In the genomic region with DNA sequence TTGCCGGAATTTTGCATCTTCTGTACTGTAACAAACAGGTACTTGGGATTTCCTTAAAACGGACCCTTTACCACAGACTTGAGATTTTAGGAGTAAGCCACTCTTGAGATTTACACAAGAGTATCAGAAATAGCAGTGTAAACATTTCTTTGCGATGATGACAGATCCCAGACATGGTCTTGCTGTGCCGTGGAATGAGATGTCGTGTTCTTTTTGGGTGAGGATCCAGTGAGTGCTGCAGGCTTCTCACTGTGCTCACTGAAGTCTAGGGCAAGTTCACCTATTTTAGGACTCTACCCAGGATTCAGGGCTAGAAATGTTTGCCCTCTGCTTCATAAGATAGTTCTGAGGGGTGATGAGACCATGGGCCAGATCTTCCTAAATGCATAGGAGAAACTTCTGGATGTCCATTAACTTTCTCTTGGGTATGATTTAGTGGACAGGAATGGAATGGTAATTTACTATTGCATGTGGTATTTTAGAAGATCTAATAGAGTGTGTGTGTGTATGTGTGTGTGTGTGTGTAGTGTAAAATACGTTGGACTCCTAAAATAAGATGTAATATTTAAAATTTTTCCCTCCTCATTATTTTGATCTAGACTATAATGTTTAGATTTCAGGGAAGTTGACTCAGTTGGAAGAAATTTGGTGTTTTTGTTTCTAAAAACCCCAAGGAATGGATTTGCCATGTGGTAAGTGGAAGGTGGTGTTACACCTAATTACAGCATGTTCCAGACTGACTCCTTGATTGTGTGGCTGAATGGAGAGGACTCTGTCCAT, we compare ENCODE assay signal across 21 cellular contexts. TPM values are rescaled to one million over a fixed set of nuclear protein-coding genes. Genes with fewer than 3 reads are reported as not detected.
A peak's percentile ranks its signal among the peaks of the same experiment; 100 is the strongest.
DNase-seq lines count a peak whose midpoint lies in the region; ATAC-seq and TF ChIP-seq lines count a peak whose summit lies in the region.
"Had no signal": no experiment of that assay in that cellular context is flagged by ENCODE, and none has a peak within 500 bp of the region (broad histone marks: within the 10 kb centered on the region; RNA-seq: fewer than 3 reads in every experiment).

No MANE protein-coding gene starts in this region.

- no peaks in the 10 kb centered on the region; the same call in 1 of the 2 replicates for H3K27me3 Mint-ChIP-seq in HFFc6 (ENCODE audit: insufficient read depth)
- H3K27me3 Mint-ChIP-seq in chondrocyte (ENCODE audit: low read depth), result no peaks in the 10 kb centered on the region
- H3K27me3 Mint-ChIP-seq: activated B cell treated with CpG ODN at 0.5 μM for 24 hours, IgD-negative memory B cell, type B pancreatic cell had no signal

- WGBS in aorta, 2 donors, result 4 to 6% methylated on average over 6 of the region's 6 CpGs

- H3K27ac ChIP-seq in lower lobe of right lung, result no peak overlapping the region
- peak overlapping the region; percentile 65 to 80 for H3K27ac ChIP-seq in aorta (ENCODE audit: low read depth in 1 of 2, low read length in 2 of 2)
- no peak overlapping the region for H3K27ac ChIP-seq in OCI-LY7 (ENCODE audit: low read depth, low read length, poor library complexity, severe bottlenecking)
- H3K27ac ChIP-seq: ovary had no signal

- peak; percentile 58 to 84 for ATAC-seq in lower lobe of right lung
- peak; percentile 73 for ATAC-seq in aorta (ENCODE audit: low FRiP score)
- ATAC-seq: Panc1 had no signal

- H3K9me3 ChIP-seq in lower lobe of right lung, result no peaks in the 10 kb centered on the region
- H3K9me3 ChIP-seq in aorta (ENCODE audit: control insufficient read depth, low read length), result no peaks in the 10 kb centered on the region
- H3K9me3 ChIP-seq in OCI-LY7 (ENCODE audit: low read length), result no peaks in the 10 kb centered on the region
- H3K9me3 ChIP-seq: ovary had no signal

- DNase-seq in HFFc6 (peak; percentile 73), chondrocyte (ENCODE audit: low spot score) (no peak), lower lobe of right lung (no peak), aorta (no peak), OCI-LY7 (ENCODE audit: low spot score) (no peak), NCI-H1048 (lab: John Stamatoyannopoulos, UW) (no peak)
- DNase-seq in activated CD8-positive, alpha-beta memory T cell treated with anti-CD3 and anti-CD28 coated beads, Interleukin-2, amount 50 U/mL, for 48 hours, result no peak
- DNase-seq: activated B cell treated with CpG ODN at 0.5 μM for 24 hours; activated CD4-positive, alpha-beta T cell treated with anti-CD3 and anti-CD28 coated beads, Interleukin-2, amount 50 U/mL, for 1 hour; activated T-cell treated with anti-CD3 and anti-CD28 coated beads, Interleukin-2, amount 50 U/mL, for 48 hours; NCI-H1092 treated with DMSO at 0.1 percent for 48 hours; NCI-H187 treated with DMSO at 0.1 percent for 48 hours; NCI-H524 treated with DMSO at 0.1 percent for 48 hours; ovary; retina; SIG-M5; stimulated activated CD4-positive, alpha-beta T cell treated with anti-CD3 and anti-CD28 coated beads, Interleukin-2, amount 100 ng/mL, for 24 hours had no signal

- H3K4me1 Mint-ChIP-seq in HFFc6 (ENCODE audit: low read depth) (peaks cover 73% of the 10 kb centered on the region), chondrocyte (ENCODE audit: low read depth) (peaks cover 64% of the 10 kb centered on the region)

- no peak overlapping the region for H2AFZ ChIP-seq in OCI-LY7 (ENCODE audit: low read length)

- H4K20me1 ChIP-seq in OCI-LY7 (ENCODE audit: insufficient read depth, low read length), result peaks cover 9% of the 10 kb centered on the region; the same call in 1 of the 2 replicates

- BruUV-seq in OCI-LY7 (replicated peaks; lab: Mats Ljungman, UMichigan), result no TSS peak

- H3K9me3 Mint-ChIP-seq in HFFc6 (no peaks in the 10 kb centered on the region), chondrocyte (ENCODE audit: low read depth) (no peaks in the 10 kb centered on the region)
- H3K9me3 Mint-ChIP-seq: activated B cell treated with CpG ODN at 0.5 μM for 24 hours, nephron, type B pancreatic cell had no signal

- peak overlapping the region; percentile 53 for H3K27ac Mint-ChIP-seq in HFFc6
- peak overlapping the region; percentile 97 for H3K27ac Mint-ChIP-seq in chondrocyte (ENCODE audit: unreplicated experiment)
- H3K27ac Mint-ChIP-seq: activated B cell treated with CpG ODN at 0.5 μM for 24 hours, IgD-negative memory B cell, nephron, type B pancreatic cell had no signal

- H3K4me3 ChIP-seq in lower lobe of right lung (no peak overlapping the region), aorta (ENCODE audit: low read length in 2 of 2) (no peak overlapping the region), OCI-LY7 (ENCODE audit: low read depth, low read length, poor library complexity, severe bottlenecking) (no peak overlapping the region)
- H3K4me3 ChIP-seq: ovary had no signal

- H3K4me1 ChIP-seq in lower lobe of right lung (no peaks in the 10 kb centered on the region), aorta (ENCODE audit: control insufficient read depth in 1 of 2, insufficient read depth in 2 of 2, low read length in 2 of 2) (peaks cover 6 to 7% of the 10 kb centered on the region in 2 donors), OCI-LY7 (ENCODE audit: insufficient read depth, low read length, poor library complexity, severe bottlenecking) (peaks cover 5% of the 10 kb centered on the region)

- no peaks in the 10 kb centered on the region for H3K9me2 ChIP-seq in OCI-LY7 (ENCODE audit: insufficient read depth, low read length)

- H3K27me3 ChIP-seq in lower lobe of right lung (ENCODE audit: low read depth) (no peaks in the 10 kb centered on the region), aorta (ENCODE audit: control insufficient read depth in 1 of 2, insufficient read depth in 2 of 2, low read length in 1 of 2) (no peaks in the 10 kb centered on the region)
- H3K27me3 ChIP-seq: ovary had no signal

- no peaks in the 10 kb centered on the region for H3K79me2 ChIP-seq in OCI-LY7 (ENCODE audit: insufficient read depth, low read depth, low read length)

- H3K36me3 ChIP-seq in lower lobe of right lung, result no peaks in the 10 kb centered on the region
- H3K36me3 ChIP-seq in aorta (ENCODE audit: control insufficient read depth in 1 of 2, insufficient read depth in 2 of 2, low read length in 1 of 2), result no peaks in the 10 kb centered on the region
- H3K36me3 ChIP-seq in OCI-LY7 (ENCODE audit: insufficient read depth, low read length), result no peaks in the 10 kb centered on the region
- H3K36me3 ChIP-seq: ovary had no signal

- intact Hi-C loops in lower lobe of right lung (cut with DNase I) (no loop called here), aorta (cut with DNase I) (no loop called here), OCI-LY7 (cut with micrococcal nuclease; ENCODE audit: unreplicated experiment) (no loop called here)

- CTCF ChIA-PET in OCI-LY7 (lab: Charles Lee; ENCODE audit: unreplicated experiment), result no interaction called here

- H3K36me3 Mint-ChIP-seq in HFFc6 (ENCODE audit: low read depth) (peaks cover 9% of the 10 kb centered on the region), chondrocyte (ENCODE audit: low read depth) (peaks cover 1% of the 10 kb centered on the region)
- H3K36me3 Mint-ChIP-seq: type B pancreatic cell had no signal

- H3K4me3 Mint-ChIP-seq in HFFc6 (peak overlapping the region; percentile 56), chondrocyte (ENCODE audit: unreplicated experiment) (peak overlapping the region; percentile 55)
- H3K4me3 Mint-ChIP-seq: activated B cell treated with CpG ODN at 0.5 μM for 24 hours, IgD-negative memory B cell, nephron, type B pancreatic cell had no signal

- POLR2A ChIA-PET in OCI-LY7 (lab: Charles Lee), result no interaction called here

- H3K4me2 ChIP-seq in OCI-LY7 (ENCODE audit: low read length), result no peak overlapping the region

- TF ChIP-seq CTCF in HFFc6 (IDR thresholded peaks at IDR 0.05) (no peak), chondrocyte (IDR thresholded peaks at IDR 0.05) (no peak), lower lobe of right lung (IDR thresholded peaks at IDR 0.05) (no peak), OCI-LY7 (conservative IDR thresholded peaks at IDR 0.05; ENCODE audit: low read length) (no peak)

RNA-seq across cellular contexts. Expression of gene LRRC1, which starts 8.5 kb away (rescaled TPM):
- total RNA-seq in HFFc6 (2021; fragmentation: NEBNext Ultra II Directional; extraction: Animal tissue kit (Norgen Biotek cat#: 25700)), result 10 to 100 TPM in 3 of 6 experiments, 1 to 10 TPM in 3; 9.3 to 12.0 (median 10.8) TPM
- total RNA-seq in chondrocyte, result 10.4 to 14.1 TPM (median 14.0 TPM) in 3 replicates
- total RNA-seq in lower lobe of right lung, result 13.4 TPM
- 10 to 100 TPM; 25.3 to 25.4 TPM for total RNA-seq in aorta
- 1 to 10 TPM; 5.5 to 6.3 TPM for polyA plus RNA-seq in aorta
- 7.0 and 8.2 TPM in 2 replicates for total RNA-seq in OCI-LY7 (2014; rRNA removed; shearing (Covaris generic))
- 6.6 and 8.4 TPM in 2 replicates for total RNA-seq in OCI-LY7 (2022)

Comparison
In these comparisons a context has a peak if more than half of its experiments do, and no peak if none do; other contexts are left out.
1. H3K27ac ChIP-seq: peak in aorta (2 of 2); none in lower lobe of right lung (single experiment) and OCI-LY7 (single experiment).